Comparison of ENCODE assay signal across 24 cellular contexts in genomic region chr3:32778389-32778788, GRCh38. TPM values are rescaled to one million over a fixed set of nuclear protein-coding genes. Genes with fewer than 3 reads are reported as not detected.
A peak's percentile ranks its signal among the peaks of the same experiment; 100 is the strongest.
DNase-seq lines count a peak whose midpoint lies in the region; ATAC-seq lines count a peak whose summit lies in the region.
"Had no signal": no experiment of that assay in that cellular context is flagged by ENCODE, and none has a peak within 500 bp of the region (broad histone marks: within the 10 kb centered on the region; RNA-seq: fewer than 3 reads in every experiment).

No MANE protein-coding gene starts in this region.

- DNase-seq in activated T-cell treated with anti-CD3 and anti-CD28 coated beads, Interleukin-2, amount 50 U/mL, for 72 hours, result peak; percentile 29 to 33
- DNase-seq in activated T-cell treated with anti-CD3 and anti-CD28 coated beads, Interleukin-2, amount 50 U/mL, for 1 hour, result no peak
- DNase-seq in Karpas-422 (peak; percentile 44), OCI-M1 (lab: John Stamatoyannopoulos, UW) (peak; percentile 13), sciatic nerve (ENCODE audit: low spot score) (peak; percentile 9), A172 (ENCODE audit: low spot score) (no peak)
- DNase-seq: activated B cell treated with CpG ODN at 0.5 μM for 24 hours; activated CD8-positive, alpha-beta memory T cell treated with anti-CD3 and anti-CD28 coated beads, Interleukin-2, amount 50 U/mL, for 48 hours; activated naive CD8-positive, alpha-beta T cell treated with anti-CD3 and anti-CD28 coated beads, Interleukin-2, amount 10 ng/mL, durations not matched to agents 7 days and 5 days; brain microvascular endothelial cell; Caco-2; cortex of kidney; kidney; naive B cell; NCI-H1694; NCI-H2227 treated with DMSO at 0.1 percent for 48 hours; NK-92 treated with Interleukin-12 subunit alpha and Interleukin-12 subunit beta, amount 100 ng/mL, for 24 hours; right lobe of liver; T-helper 1 cell had no signal

- no peaks in the 10 kb centered on the region for H3K9me3 Mint-ChIP-seq in activated T-cell treated with anti-CD3 and anti-CD28 coated beads, Interleukin-2, amount 50 U/mL, for 72 hours
- H3K9me3 Mint-ChIP-seq: activated B cell treated with CpG ODN at 0.5 μM for 24 hours; activated naive CD8-positive, alpha-beta T cell treated with anti-CD3 and anti-CD28 coated beads, Interleukin-2, amount 10 ng/mL, durations not matched to agents 7 days and 5 days; naive B cell had no signal

- no peak overlapping the region for H3K27ac ChIP-seq in Karpas-422 (ENCODE audit: low read length)
- H3K27ac ChIP-seq: brain microvascular endothelial cell, hepatocyte, right lobe of liver had no signal

- H3K4me1 ChIP-seq in Karpas-422 (ENCODE audit: low read length), result peaks cover 10% of the 10 kb centered on the region

- intact Hi-C loops in sciatic nerve (cut with DNase I), result no loop called here

- H3K27me3 Mint-ChIP-seq in activated T-cell treated with anti-CD3 and anti-CD28 coated beads, Interleukin-2, amount 50 U/mL, for 72 hours (ENCODE audit: low read depth), result peaks cover 18% of the 10 kb centered on the region
- H3K27me3 Mint-ChIP-seq: activated B cell treated with CpG ODN at 0.5 μM for 24 hours; activated naive CD8-positive, alpha-beta T cell treated with anti-CD3 and anti-CD28 coated beads, Interleukin-2, amount 10 ng/mL, durations not matched to agents 7 days and 5 days had no signal

- H4K20me1 ChIP-seq in Karpas-422 (ENCODE audit: insufficient read depth, low read depth, low read length), result no peaks in the 10 kb centered on the region

- H3K36me3 Mint-ChIP-seq in activated T-cell treated with anti-CD3 and anti-CD28 coated beads, Interleukin-2, amount 50 U/mL, for 72 hours (ENCODE audit: insufficient read depth in 2 of 2), result peaks cover 0 to 8% of the 10 kb centered on the region in 2 donors

- peaks cover 16% of the 10 kb centered on the region for H3K4me1 Mint-ChIP-seq in activated T-cell treated with anti-CD3 and anti-CD28 coated beads, Interleukin-2, amount 50 U/mL, for 72 hours (ENCODE audit: low read depth)

- no peaks in the 10 kb centered on the region for H3K9me2 ChIP-seq in Karpas-422 (replicated peaks; ENCODE audit: insufficient read depth, low read length)

- H3K27me3 ChIP-seq in Karpas-422 (ENCODE audit: low read length), result no peaks in the 10 kb centered on the region
- H3K27me3 ChIP-seq: brain microvascular endothelial cell, hepatocyte, right lobe of liver had no signal

- H3K9ac ChIP-seq in Karpas-422 (ENCODE audit: low read length), result no peak overlapping the region

- H3K4me2 ChIP-seq in Karpas-422 (ENCODE audit: low read depth, low read length, poor library complexity, severe bottlenecking), result no peak overlapping the region
- H3K4me2 ChIP-seq: hepatocyte had no signal

- peak; percentile 60 to 70 for ATAC-seq in activated T-cell treated with anti-CD3 and anti-CD28 coated beads, Interleukin-2, amount 50 U/mL, for 72 hours (replicated peaks in 1 of 2)
- ATAC-seq in sciatic nerve, result no peak
- ATAC-seq in GM19324 (IDR thresholded peaks at IDR 0.05; ENCODE audit: low FRiP score, unreplicated experiment), result no peak

- H3K79me2 ChIP-seq in Karpas-422 (ENCODE audit: low read length), result no peaks in the 10 kb centered on the region
- H3K79me2 ChIP-seq: hepatocyte had no signal

- 0 out of 2 replicates have a peak, but pooled peaks cover 4% of the 10 kb centered on the region for H3K36me3 ChIP-seq in Karpas-422 (ENCODE audit: insufficient read depth, low read length)
- H3K36me3 ChIP-seq: brain microvascular endothelial cell had no signal

- no peaks in the 10 kb centered on the region for H3K9me3 ChIP-seq in Karpas-422 (ENCODE audit: low read length)
- H3K9me3 ChIP-seq: Caco-2, right lobe of liver had no signal

- no peak overlapping the region for H2AFZ ChIP-seq in Karpas-422 (ENCODE audit: low read length)
- H2AFZ ChIP-seq: hepatocyte had no signal

- H3K4me3 ChIP-seq in Karpas-422 (ENCODE audit: low read length), result no peak overlapping the region
- H3K4me3 ChIP-seq: hepatocyte, right lobe of liver had no signal

- no peak overlapping the region for H3K4me3 Mint-ChIP-seq in activated T-cell treated with anti-CD3 and anti-CD28 coated beads, Interleukin-2, amount 50 U/mL, for 72 hours
- H3K4me3 Mint-ChIP-seq: activated B cell treated with CpG ODN at 0.5 μM for 24 hours; activated naive CD8-positive, alpha-beta T cell treated with anti-CD3 and anti-CD28 coated beads, Interleukin-2, amount 10 ng/mL, durations not matched to agents 7 days and 5 days; naive B cell had no signal

- H3K27ac Mint-ChIP-seq in activated T-cell treated with anti-CD3 and anti-CD28 coated beads, Interleukin-2, amount 50 U/mL, for 72 hours, result no peak overlapping the region
- H3K27ac Mint-ChIP-seq: activated B cell treated with CpG ODN at 0.5 μM for 24 hours; activated naive CD8-positive, alpha-beta T cell treated with anti-CD3 and anti-CD28 coated beads, Interleukin-2, amount 10 ng/mL, durations not matched to agents 7 days and 5 days had no signal

RNA-seq across cellular contexts. Expression of gene TRIM71, which starts 39.4 kb away (rescaled TPM):
- total RNA-seq in activated T-cell treated with anti-CD3 and anti-CD28 coated beads, Interleukin-2, amount 50 U/mL, for 72 hours, result under 1 TPM; 0.02 to 0.07 TPM
- total RNA-seq in Karpas-422 (2014; rRNA removed; shearing (Covaris generic); ENCODE audit: low replicate concordance), result not detected in 2 replicates
- 0.40 TPM for total RNA-seq in sciatic nerve
- under 0.01 and 0.05 TPM in 2 replicates for total RNA-seq in A172 (2014; rRNA removed; shearing (Covaris generic))
- total RNA-seq: activated B cell treated with CpG ODN at 0.5 μM for 24 hours; activated naive CD8-positive, alpha-beta T cell treated with anti-CD3 and anti-CD28 coated beads, Interleukin-2, amount 10 ng/mL, durations not matched to agents 7 days and 5 days; fibroblast of villous mesenchyme; lung microvascular endothelial cell; osteocyte; right lobe of liver had no signal

Comparison
In these comparisons a context has a peak if more than half of its experiments do, and no peak if none do; other contexts are left out.
1. DNase-seq: peak in activated T-cell treated with anti-CD3 and anti-CD28 coated beads, Interleukin-2, amount 50 U/mL, for 72 hours (2 of 2), Karpas-422 (single experiment), OCI-M1 (single experiment) and sciatic nerve (single experiment); none in activated T-cell treated with anti-CD3 and anti-CD28 coated beads, Interleukin-2, amount 50 U/mL, for 1 hour (single experiment) and A172 (single experiment).
2. ATAC-seq: peak in activated T-cell treated with anti-CD3 and anti-CD28 coated beads, Interleukin-2, amount 50 U/mL, for 72 hours (2 of 2); none in sciatic nerve (single experiment) and GM19324 (single experiment).